Comparison of ENCODE assay signal across 11 cellular contexts in the genomic region with DNA sequence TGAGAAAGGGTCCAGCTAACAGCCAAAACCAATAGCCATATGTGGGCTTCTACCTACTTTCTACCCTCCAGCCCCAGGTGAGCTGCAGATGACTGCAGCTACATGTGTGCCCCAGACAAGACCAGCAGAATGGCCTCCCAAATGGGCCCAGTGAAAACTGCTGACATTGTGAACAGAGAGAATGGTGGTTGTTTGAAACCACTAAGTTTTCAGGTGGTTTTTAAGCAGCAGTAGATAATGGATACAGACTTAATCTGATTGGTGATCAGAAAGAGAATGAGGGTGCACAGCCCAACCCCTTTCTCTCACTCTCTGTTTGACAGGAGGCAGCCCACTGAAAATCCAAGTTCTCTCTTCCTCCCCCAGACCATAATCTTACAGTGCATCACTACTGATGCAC. TPM values are rescaled to one million over a fixed set of nuclear protein-coding genes. Genes with fewer than 3 reads are reported as not detected.
A peak's percentile ranks its signal among the peaks of the same experiment; 100 is the strongest.
DNase-seq lines count a peak whose midpoint lies in the region; ATAC-seq lines count a peak whose summit lies in the region.
"Had no signal": no experiment of that assay in that cellular context is flagged by ENCODE, and none has a peak within 500 bp of the region (broad histone marks: within the 10 kb centered on the region; RNA-seq: fewer than 3 reads in every experiment).

No MANE protein-coding gene starts in this region.

- DNase-seq in dermis blood vessel endothelial cell (no peak), DMS79 (lab: John Stamatoyannopoulos, UW) (no peak), NCI-H82 treated with DMSO at 0.1 percent for 48 hours (lab: John Stamatoyannopoulos, UW; ENCODE audit: unreplicated experiment) (no peak)
- DNase-seq in activated effector memory CD4-positive, alpha-beta T cell treated with anti-CD3 and anti-CD28 coated beads, Interleukin-2, amount 50 U/mL, for 16 hours: no peak
- DNase-seq: activated B cell treated with CpG ODN at 0.5 μM for 24 hours, COR-L47, sigmoid colon had no signal

- ATAC-seq in GM18499 (IDR thresholded peaks at IDR 0.05; ENCODE audit: insufficient read depth, unreplicated experiment) (peak; percentile 94), GM19324 (IDR thresholded peaks at IDR 0.05; ENCODE audit: low FRiP score, unreplicated experiment) (peak; percentile 72), HG02798 (IDR thresholded peaks at IDR 0.05; ENCODE audit: poor library complexity, unreplicated experiment) (peak; percentile 93), HG03571 (IDR thresholded peaks at IDR 0.05; ENCODE audit: unreplicated experiment) (peak; percentile 85)

RNA-seq across cellular contexts. Expression of a gene that starts 42.5 kb away (rescaled TPM):
- total RNA-seq in dermis blood vessel endothelial cell: 5.2 and 6.0 TPM in 2 replicates
